In the genomic region with DNA sequence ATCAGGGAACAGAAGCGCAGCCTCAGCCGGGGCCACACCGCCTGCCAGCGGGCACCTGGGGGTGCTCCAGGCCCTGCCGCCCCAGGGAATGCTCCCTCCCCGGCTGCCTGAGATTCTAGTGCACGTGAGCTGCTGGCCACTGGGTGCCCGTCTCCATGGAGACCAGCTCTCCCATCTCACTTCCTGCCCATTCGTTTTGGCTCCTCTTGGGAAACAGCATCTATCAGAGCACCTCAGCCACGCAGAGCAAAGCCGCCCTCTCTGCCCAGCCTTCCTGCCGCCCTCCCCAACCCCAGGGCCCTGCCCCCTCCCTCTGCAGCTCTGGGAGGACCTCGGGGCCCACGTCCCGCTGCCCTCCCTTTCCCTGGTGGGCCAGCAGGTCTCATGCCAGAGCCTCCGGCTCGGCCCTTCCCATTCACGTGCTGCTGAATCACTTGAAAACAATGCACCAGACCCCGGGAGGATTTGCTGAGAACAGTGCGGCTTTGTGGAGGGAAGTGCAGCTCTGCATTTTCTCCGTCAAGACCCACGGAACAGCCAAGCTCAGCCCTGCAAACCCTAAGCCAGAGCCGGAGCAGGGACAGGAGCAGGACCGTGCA, we compare ENCODE assay signal across 8 cellular contexts. TPM values are rescaled to one million over a fixed set of nuclear protein-coding genes. Genes with fewer than 3 reads are reported as not detected.
DNase-seq lines count a peak whose midpoint lies in the region; ATAC-seq and TF ChIP-seq lines count a peak whose summit lies in the region.

No MANE protein-coding gene starts in this region.

- H3K4me1 Mint-ChIP-seq in GM23338, result peaks cover 42% of the 10 kb centered on the region

- DNase-seq in GM23338 (ENCODE audit: low spot score) (peak; percentile 77), NCI-H524 treated with DMSO at 0.1 percent for 48 hours (lab: John Stamatoyannopoulos, UW) (peak; percentile 57), caudate nucleus (lab: John Stamatoyannopoulos, UW) (peak in 58 of 61 donors; percentile 60 to 94 (median 84)), iris pigment epithelial cell (ENCODE audit: low read depth) (peak; percentile 93), sigmoid colon (peak; percentile 95), NAMALWA (ENCODE audit: low spot score) (no peak)

- H3K27me3 Mint-ChIP-seq in GM23338 (ENCODE audit: insufficient read depth, low read depth, poor library complexity), result peaks cover 10% of the 10 kb centered on the region

- H3K9me2 ChIP-seq in GM23338 (ENCODE audit: insufficient read depth), result no peaks in the 10 kb centered on the region

- peak overlapping the region; percentile 84; the same call in 1 of the 2 replicates for H3K27ac Mint-ChIP-seq in GM23338

- no peaks in the 10 kb centered on the region for H3K9me3 Mint-ChIP-seq in GM23338

- TF ChIP-seq CTCF in GM23338 (conservative IDR thresholded peaks at IDR 0.05; ENCODE audit: low read depth in 2 of 2) (peak in 1 of 2 experiments; percentile 13; a peak in 1 of 4 replicates), sigmoid colon (IDR thresholded peaks at IDR 0.05) (no peak)

- TF ChIP-seq EP300 in sigmoid colon (IDR thresholded peaks at IDR 0.05), result peak in 1 of 4 donors; percentile 86

- 35 to 63% methylated on average over 24 of the region's 24 CpGs for WGBS in sigmoid colon, 2 donors

- H3F3A ChIP-seq in GM23338 (replicated peaks; ENCODE audit: low read depth), result 0 out of 2 replicates have a peak, but pooled peaks cover 2% of the 10 kb centered on the region

- H4K20me1 ChIP-seq in GM23338 (replicated peaks; ENCODE audit: insufficient read depth), result no peaks in the 10 kb centered on the region

- no peak overlapping the region for H2AFZ ChIP-seq in GM23338

- H3K4me1 ChIP-seq in GM23338 (ENCODE audit: insufficient read depth), result peaks cover 14% of the 10 kb centered on the region
- peaks cover 0 to 89% (median 87%) of the 10 kb centered on the region in 4 donors for H3K4me1 ChIP-seq in sigmoid colon

- H3K79me2 ChIP-seq in GM23338 (replicated peaks; ENCODE audit: insufficient read depth), result peaks cover 17% of the 10 kb centered on the region

- intact Hi-C loops in sigmoid colon (cut with DNase I), result loop anchor here (2.0 kb wide), 1 partner anchor 39 kb away; no protein-coding TSS in a partner anchor

- peak overlapping the region; percentile 52; the same call in 2 of the 3 replicates for H3K4me3 Mint-ChIP-seq in GM23338

- peak; percentile 20 to 29 for TF ChIP-seq POLR2A in sigmoid colon (IDR thresholded peaks at IDR 0.05)

- no peaks in the 10 kb centered on the region for H3K9me3 ChIP-seq in sigmoid colon

- no peaks in the 10 kb centered on the region for H3K36me3 Mint-ChIP-seq in GM23338 (ENCODE audit: low read depth)

- ATAC-seq in GM23338 (peak; percentile 66), GM21390 (IDR thresholded peaks at IDR 0.05; ENCODE audit: unreplicated experiment) (no peak), GM18861 (IDR thresholded peaks at IDR 0.05; ENCODE audit: unreplicated experiment) (no peak)

- H3K27me3 ChIP-seq in GM23338 (ENCODE audit: insufficient read depth), result no peaks in the 10 kb centered on the region
- no peaks in the 10 kb centered on the region for H3K27me3 ChIP-seq in sigmoid colon

- H3K4me2 ChIP-seq in GM23338, result peak overlapping the region; percentile 76

- H3K27ac ChIP-seq in GM23338 (ENCODE audit: low read depth) (peak overlapping the region; percentile 78; the same call in 1 of the 2 replicates), caudate nucleus (ENCODE audit: low read depth, low read length) (peak overlapping the region; percentile 98), sigmoid colon (peak overlapping the region; percentile 88 to 93 (median 90))

- H3K36me3 ChIP-seq in GM23338 (ENCODE audit: insufficient read depth) (no peaks in the 10 kb centered on the region), sigmoid colon (peaks cover 0 to 5% (median 0%) of the 10 kb centered on the region in 4 donors)

- H3K4me3 ChIP-seq in GM23338 (peak overlapping the region; percentile 35; the same call in 1 of the 2 replicates), sigmoid colon (peak overlapping the region; percentile 8 to 30 (median 22))

TF ChIP-seq in GM23338, 12 proteins besides CTCF, POLR2A, EP300 and RAD21:
- TF ChIP-seq CREB1 (CRISPR knock-in tag; IDR thresholded peaks at IDR 0.05; ENCODE audit: low read depth) (no peak), ZNF114 (CRISPR knock-in tag; IDR thresholded peaks at IDR 0.05) (no peak)
- TF ChIP-seq, protein P1, sequence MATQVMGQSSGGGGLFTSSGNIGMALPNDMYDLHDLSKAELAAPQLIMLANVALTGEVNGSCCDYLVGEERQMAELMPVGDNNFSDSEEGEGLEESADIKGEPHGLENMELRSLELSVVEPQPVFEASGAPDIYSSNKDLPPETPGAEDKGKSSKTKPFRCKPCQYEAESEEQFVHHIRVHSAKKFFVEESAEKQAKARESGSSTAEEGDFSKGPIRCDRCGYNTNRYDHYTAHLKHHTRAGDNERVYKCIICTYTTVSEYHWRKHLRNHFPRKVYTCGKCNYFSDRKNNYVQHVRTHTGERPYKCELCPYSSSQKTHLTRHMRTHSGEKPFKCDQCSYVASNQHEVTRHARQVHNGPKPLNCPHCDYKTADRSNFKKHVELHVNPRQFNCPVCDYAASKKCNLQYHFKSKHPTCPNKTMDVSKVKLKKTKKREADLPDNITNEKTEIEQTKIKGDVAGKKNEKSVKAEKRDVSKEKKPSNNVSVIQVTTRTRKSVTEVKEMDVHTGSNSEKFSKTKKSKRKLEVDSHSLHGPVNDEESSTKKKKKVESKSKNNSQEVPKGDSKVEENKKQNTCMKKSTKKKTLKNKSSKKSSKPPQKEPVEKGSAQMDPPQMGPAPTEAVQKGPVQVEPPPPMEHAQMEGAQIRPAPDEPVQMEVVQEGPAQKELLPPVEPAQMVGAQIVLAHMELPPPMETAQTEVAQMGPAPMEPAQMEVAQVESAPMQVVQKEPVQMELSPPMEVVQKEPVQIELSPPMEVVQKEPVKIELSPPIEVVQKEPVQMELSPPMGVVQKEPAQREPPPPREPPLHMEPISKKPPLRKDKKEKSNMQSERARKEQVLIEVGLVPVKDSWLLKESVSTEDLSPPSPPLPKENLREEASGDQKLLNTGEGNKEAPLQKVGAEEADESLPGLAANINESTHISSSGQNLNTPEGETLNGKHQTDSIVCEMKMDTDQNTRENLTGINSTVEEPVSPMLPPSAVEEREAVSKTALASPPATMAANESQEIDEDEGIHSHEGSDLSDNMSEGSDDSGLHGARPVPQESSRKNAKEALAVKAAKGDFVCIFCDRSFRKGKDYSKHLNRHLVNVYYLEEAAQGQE (IDR thresholded peaks at IDR 0.05; ENCODE audit: unreplicated experiment), result no peak

RNA-seq across cellular contexts. Expression of a gene that starts 19.4 kb away (rescaled TPM):
- total RNA-seq in GM23338 (2014; rRNA removed; shearing (Covaris generic)), result 0.62 and 0.69 TPM in 2 replicates
- polyA plus RNA-seq in GM23338 (2016; fragmentation: Nextera tagmentation; extraction: Ambion mirVana) (0.31 TPM in 1 of 2 replicates, not detected in the other), sigmoid colon (under 1 TPM in 1 of 3 donors, not detected in 2; 0.89 TPM)
- 10 to 100 TPM in 1 of 4 donors, 1 to 10 TPM in 3; 1.3 to 13.8 (median 2.3) TPM for total RNA-seq in sigmoid colon

RNA-seq across cellular contexts. Expression of a gene that starts 41.6 kb away (rescaled TPM):
- 22.5 and 24.4 TPM in 2 replicates for total RNA-seq in GM23338 (2014; rRNA removed; shearing (Covaris generic))
- polyA plus RNA-seq in GM23338 (2016; fragmentation: Nextera tagmentation; extraction: Ambion mirVana) (10.6 and 12.5 TPM in 2 replicates), sigmoid colon (10 to 100 TPM; 16.4 to 58.8 (median 47.4) TPM)
- 100 to 1,000 TPM; 142 to 227 (median 151) TPM for total RNA-seq in sigmoid colon

RNA-seq across cellular contexts. Expression of a gene that starts 43.0 kb away (rescaled TPM):
- 55.5 and 58.7 TPM in 2 replicates for total RNA-seq in GM23338 (2014; rRNA removed; shearing (Covaris generic))
- 36.2 and 38.1 TPM in 2 replicates for polyA plus RNA-seq in GM23338 (2016; fragmentation: Nextera tagmentation; extraction: Ambion mirVana)
- 10 to 100 TPM; 18.5 to 49.3 (median 35.9) TPM for total RNA-seq in sigmoid colon
- polyA plus RNA-seq in sigmoid colon, result 10 to 100 TPM in 2 of 3 donors, 1 to 10 TPM in 1; 6.7 to 28.6 (median 13.8) TPM
